Comparison of ENCODE assay signal across 1 cellular context in genomic region chr20:13380497-13381229, GRCh38.
TF ChIP-seq lines count a peak whose summit lies in the region.
"Not testable (repeated sequence)": the region's sequence is repeated elsewhere in the genome, so short reads cannot be mapped to it uniquely, and the experiment has no call there.

No MANE protein-coding gene starts in this region.

TF ChIP-seq in HepG2, 621 proteins besides CTCF, POLR2A, EP300 and RAD21 (continued from another document and continues in another):
- TF ChIP-seq TFDP2 (CRISPR knock-in tag; IDR thresholded peaks at IDR 0.05) (peak; percentile 58; the same call in 1 of the 2 replicates), MIER2 (CRISPR knock-in tag; IDR thresholded peaks at IDR 0.05) (peak; percentile 40; the same call in 1 of the 2 replicates), SRY (CRISPR knock-in tag; IDR thresholded peaks at IDR 0.05) (0 out of 2 replicates have a peak, but pooled peaks have one; percentile 27), ZNF501 (CRISPR knock-in tag; IDR thresholded peaks at IDR 0.05) (peak; percentile 64; the same call in 1 of the 2 replicates), LCORL (CRISPR knock-in tag; IDR thresholded peaks at IDR 0.05) (peak; percentile 89), CBX5 (CRISPR knock-in tag; IDR thresholded peaks at IDR 0.05; ENCODE audit: borderline replicate concordance) (peak; percentile 36; the same call in 1 of the 2 replicates), ZNF18 (CRISPR knock-in tag; IDR thresholded peaks at IDR 0.05; ENCODE audit: insufficient replicate concordance) (peak; percentile 60), ZNF773 (CRISPR knock-in tag; IDR thresholded peaks at IDR 0.05; ENCODE audit: borderline replicate concordance) (0 out of 2 replicates have a peak, but pooled peaks have one; percentile 42), ZMYM4 (CRISPR knock-in tag; IDR thresholded peaks at IDR 0.05) (peak; percentile 99), PAXIP1 (CRISPR knock-in tag; conservative IDR thresholded peaks at IDR 0.05) (peak; percentile 92), ZNF280B (CRISPR knock-in tag; IDR thresholded peaks at IDR 0.05; ENCODE audit: borderline replicate concordance) (peak; percentile 38; the same call in 1 of the 2 replicates), ZNF34 (CRISPR knock-in tag; IDR thresholded peaks at IDR 0.05; ENCODE audit: borderline replicate concordance) (peak; percentile 85; the same call in 1 of the 2 replicates), ZBTB34 (CRISPR knock-in tag; IDR thresholded peaks at IDR 0.05) (0 out of 2 replicates have a peak, but pooled peaks have one; percentile 48), ZNF101 (CRISPR knock-in tag; IDR thresholded peaks at IDR 0.05; ENCODE audit: borderline replicate concordance, low read depth) (0 out of 2 replicates have a peak, but pooled peaks have one; percentile 81), ARID5B (CRISPR knock-in tag; IDR thresholded peaks at IDR 0.05) (peak; percentile 89), MEIS1 (CRISPR knock-in tag; IDR thresholded peaks at IDR 0.05; ENCODE audit: borderline replicate concordance) (peak; percentile 84; the same call in 1 of the 2 replicates), ZNF44 (CRISPR knock-in tag; IDR thresholded peaks at IDR 0.05) (peak; percentile 81; the same call in 1 of the 2 replicates), SP5 (CRISPR knock-in tag; IDR thresholded peaks at IDR 0.05; ENCODE audit: borderline replicate concordance, low read depth) (peak; percentile 81), ZNF12 (CRISPR knock-in tag; IDR thresholded peaks at IDR 0.05) (peak; percentile 67; the same call in 1 of the 2 replicates)
- TF ChIP-seq LCORL (IDR thresholded peaks at IDR 0.05), result not testable (repeated sequence)
- TF ChIP-seq, protein P1, sequence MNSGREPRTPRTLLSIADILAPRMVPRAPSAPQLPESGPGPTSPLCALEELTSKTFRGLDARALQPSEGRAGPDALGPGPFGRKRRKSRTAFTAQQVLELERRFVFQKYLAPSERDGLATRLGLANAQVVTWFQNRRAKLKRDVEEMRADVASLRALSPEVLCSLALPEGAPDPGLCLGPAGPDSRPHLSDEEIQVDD (CRISPR knock-in tag; IDR thresholded peaks at IDR 0.05; ENCODE audit: borderline replicate concordance), result peak; percentile 73; the same call in 1 of the 2 replicates
- TF ChIP-seq, protein P2, sequence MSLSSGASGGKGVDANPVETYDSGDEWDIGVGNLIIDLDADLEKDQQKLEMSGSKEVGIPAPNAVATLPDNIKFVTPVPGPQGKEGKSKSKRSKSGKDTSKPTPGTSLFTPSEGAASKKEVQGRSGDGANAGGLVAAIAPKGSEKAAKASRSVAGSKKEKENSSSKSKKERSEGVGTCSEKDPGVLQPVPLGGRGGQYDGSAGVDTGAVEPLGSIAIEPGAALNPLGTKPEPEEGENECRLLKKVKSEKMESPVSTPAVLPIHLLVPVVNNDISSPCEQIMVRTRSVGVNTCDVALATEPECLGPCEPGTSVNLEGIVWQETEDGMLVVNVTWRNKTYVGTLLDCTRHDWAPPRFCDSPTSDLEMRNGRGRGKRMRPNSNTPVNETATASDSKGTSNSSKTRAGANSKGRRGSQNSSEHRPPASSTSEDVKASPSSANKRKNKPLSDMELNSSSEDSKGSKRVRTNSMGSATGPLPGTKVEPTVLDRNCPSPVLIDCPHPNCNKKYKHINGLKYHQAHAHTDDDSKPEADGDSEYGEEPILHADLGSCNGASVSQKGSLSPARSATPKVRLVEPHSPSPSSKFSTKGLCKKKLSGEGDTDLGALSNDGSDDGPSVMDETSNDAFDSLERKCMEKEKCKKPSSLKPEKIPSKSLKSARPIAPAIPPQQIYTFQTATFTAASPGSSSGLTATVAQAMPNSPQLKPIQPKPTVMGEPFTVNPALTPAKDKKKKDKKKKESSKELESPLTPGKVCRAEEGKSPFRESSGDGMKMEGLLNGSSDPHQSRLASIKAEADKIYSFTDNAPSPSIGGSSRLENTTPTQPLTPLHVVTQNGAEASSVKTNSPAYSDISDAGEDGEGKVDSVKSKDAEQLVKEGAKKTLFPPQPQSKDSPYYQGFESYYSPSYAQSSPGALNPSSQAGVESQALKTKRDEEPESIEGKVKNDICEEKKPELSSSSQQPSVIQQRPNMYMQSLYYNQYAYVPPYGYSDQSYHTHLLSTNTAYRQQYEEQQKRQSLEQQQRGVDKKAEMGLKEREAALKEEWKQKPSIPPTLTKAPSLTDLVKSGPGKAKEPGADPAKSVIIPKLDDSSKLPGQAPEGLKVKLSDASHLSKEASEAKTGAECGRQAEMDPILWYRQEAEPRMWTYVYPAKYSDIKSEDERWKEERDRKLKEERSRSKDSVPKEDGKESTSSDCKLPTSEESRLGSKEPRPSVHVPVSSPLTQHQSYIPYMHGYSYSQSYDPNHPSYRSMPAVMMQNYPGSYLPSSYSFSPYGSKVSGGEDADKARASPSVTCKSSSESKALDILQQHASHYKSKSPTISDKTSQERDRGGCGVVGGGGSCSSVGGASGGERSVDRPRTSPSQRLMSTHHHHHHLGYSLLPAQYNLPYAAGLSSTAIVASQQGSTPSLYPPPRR (CRISPR knock-in tag; IDR thresholded peaks at IDR 0.05; ENCODE audit: borderline replicate concordance), result peak; percentile 79; the same call in 1 of the 2 replicates
